ENCODE assay signal across 23 cellular contexts in genomic region chr5:111562566-111562965, GRCh38.
"Had no signal": no experiment of that assay in that cellular context is flagged by ENCODE, and none has a peak within 500 bp of the region (broad histone marks: within the 10 kb centered on the region; RNA-seq: fewer than 3 reads in every experiment).

No MANE protein-coding gene starts in this region.

- H3K27ac ChIP-seq: dorsolateral prefrontal cortex, esophagus squamous epithelium, gastrocnemius medialis, prostate gland, uterus had no signal

- FAIRE-seq: colon, small intestine, TTC549 had no signal

- H3K36me3 ChIP-seq: esophagus squamous epithelium, gastrocnemius medialis, prostate gland, transverse colon, uterus had no signal

- H3K9me3 ChIP-seq: esophagus squamous epithelium, gastrocnemius medialis, prostate gland, transverse colon, uterus had no signal

- H3K4me1 ChIP-seq: esophagus squamous epithelium, prostate gland, transverse colon, uterus had no signal

- H3K27me3 ChIP-seq: dorsolateral prefrontal cortex, esophagus squamous epithelium, gastrocnemius medialis, transverse colon, uterus had no signal

- ATAC-seq: activated CD8-positive, alpha-beta T cell treated with anti-CD3 and anti-CD28 coated beads, Interleukin-2, amount 10 ng/mL, durations not matched to agents 7 days and 5 days; effector memory CD8-positive, alpha-beta T cell; gastrocnemius medialis; natural killer cell; stimulated activated naive B cell treated with anti-CD40 and anti-IgM and Interleukin-4, amounts not matched to agents 10 μg/mL and 1 μg/mL and 100 μg/mL, for 72 hours had no signal

- H3K4me3 ChIP-seq: dorsolateral prefrontal cortex, esophagus squamous epithelium, gastrocnemius medialis, lung, prostate gland, transverse colon, uterus had no signal

- DNase-seq: activated CD4-positive, alpha-beta T cell treated with anti-CD3 and anti-CD28 coated beads for 1 hour; activated CD4-positive, alpha-beta T cell treated with anti-CD3 and anti-CD28 coated beads, Interleukin-2, amount 50 U/mL, for 1 hour; activated CD8-positive, alpha-beta T cell treated with anti-CD3 and anti-CD28 coated beads, Interleukin-2, amount 10 ng/mL, durations not matched to agents 7 days and 5 days; activated gamma-delta T cell; aorta; dorsolateral prefrontal cortex; effector memory CD8-positive, alpha-beta T cell; esophagus squamous epithelium; gastrocnemius medialis; hippocampal formation; midbrain; natural killer cell; small intestine; stimulated activated CD4-positive, alpha-beta T cell treated with anti-CD3 and anti-CD28 coated beads, Interleukin-15, amount 100 ng/mL, for 24 hours; stimulated activated CD8-positive, alpha-beta memory T cell treated with anti-CD3 and anti-CD28 coated beads, Interleukin-4, amount 100 ng/mL, for 48 hours; stimulated activated naive B cell treated with anti-CD40 and anti-IgM and Interleukin-4, amounts not matched to agents 10 μg/mL and 1 μg/mL and 100 μg/mL, for 72 hours; T-helper 1 cell; transverse colon; uterus had no signal
